ENCODE assay signal across 7 cellular contexts in genomic region chr22:31291716-31292644, GRCh38. TPM values are rescaled to one million over a fixed set of nuclear protein-coding genes. Genes with fewer than 3 reads are reported as not detected.
DNase-seq lines count a peak whose midpoint lies in the region; FAIRE-seq lines count a peak whose summit lies in the region.

Gene PIK3IP1, minus strand, starts transcription at chr22:31292488. Its CDS starts 144 bp downstream, at chr22:31292344.

- peak within 1 kb of the TSS; percentile 97 for H3K4me3 Mint-ChIP-seq in activated naive CD8-positive, alpha-beta T cell

- no peaks in the 10 kb centered on the region for H3K9me3 ChIP-seq in subcutaneous abdominal adipose tissue (ENCODE audit: control insufficient read depth in 5 of 5, low read length in 5 of 5)

- peaks cover 4% of the 10 kb centered on the region for H3K36me3 Mint-ChIP-seq in activated naive CD8-positive, alpha-beta T cell

- H3K27ac ChIP-seq in subcutaneous abdominal adipose tissue (ENCODE audit: low read depth, low read length) = peak within 1 kb of the TSS; percentile 97

- H3K4me1 Mint-ChIP-seq in activated naive CD8-positive, alpha-beta T cell (ENCODE audit: low read depth) = peaks cover 73% of the 10 kb centered on the region

- H3K27me3 Mint-ChIP-seq in activated naive CD8-positive, alpha-beta T cell = no peaks in the 10 kb centered on the region

- peak within 1 kb of the TSS; percentile 40 to 96 (median 85) for H3K9ac ChIP-seq in subcutaneous abdominal adipose tissue (ENCODE audit: low read length in 5 of 5)

- FAIRE-seq in GM18507 (lab: Jason Lieb, UNC) = peak; percentile 94

- DNase-seq in GM18507 (ENCODE audit: extremely low spot score, insufficient read length, low read depth) (peak; percentile 36), NAMALWA (ENCODE audit: low spot score) (peak; percentile 95), SKM-1 treated with dmso at 0.1 percent for 144 hours (lab: John Stamatoyannopoulos, UW; ENCODE audit: unreplicated experiment) (peak; percentile 49), glomerular endothelial cell (ENCODE audit: extremely low read depth, low read depth, low spot score) (no peak), non-pigmented ciliary epithelial cell (ENCODE audit: low read depth) (peak; percentile 67)

- peaks cover 16 to 79% (median 70%) of the 10 kb centered on the region in 5 donors for H3K4me1 ChIP-seq in subcutaneous abdominal adipose tissue (ENCODE audit: control insufficient read depth in 5 of 5, insufficient read depth in 5 of 5, low read length in 5 of 5)

- H3K9me3 Mint-ChIP-seq in activated naive CD8-positive, alpha-beta T cell (ENCODE audit: low read depth) = no peaks in the 10 kb centered on the region

- peak within 1 kb of the TSS; percentile 94 for H3K27ac Mint-ChIP-seq in activated naive CD8-positive, alpha-beta T cell

- H3K27me3 ChIP-seq in subcutaneous abdominal adipose tissue (ENCODE audit: control insufficient read depth in 5 of 5, insufficient read depth in 4 of 5, low read length in 5 of 5) = no peaks in the 10 kb centered on the region

- peak within 1 kb of the TSS; percentile 76 to 99 (median 79) for H3K4me3 ChIP-seq in subcutaneous abdominal adipose tissue (ENCODE audit: low read depth in 1 of 5, low read length in 5 of 5)

- H3K36me3 ChIP-seq in subcutaneous abdominal adipose tissue (ENCODE audit: control insufficient read depth in 5 of 5, insufficient read depth in 5 of 5, low read length in 5 of 5) = peaks cover 3 to 22% (median 19%) of the 10 kb centered on the region in 5 donors

RNA-seq across cellular contexts. Expression of gene PIK3IP1, which starts in this region (rescaled TPM):
- total RNA-seq in glomerular endothelial cell = 21.9 and 26.5 TPM in 2 replicates
